In genomic region chr20:9354579-9354978, GRCh38 we compare ENCODE assay signal across 21 cellular contexts.
"Had no signal": no experiment of that assay in that cellular context is flagged by ENCODE, and none has a peak within 500 bp of the region (broad histone marks: within the 10 kb centered on the region; RNA-seq: fewer than 3 reads in every experiment).

No MANE protein-coding gene starts in this region.

- H3K4me1 Mint-ChIP-seq: naive thymus-derived CD4-positive, alpha-beta T cell; stimulated activated memory B cell treated with anti-CD40 and anti-IgM and Interleukin-4, amounts not matched to agents 10 μg/mL and 1 μg/mL and 100 μg/mL, for 72 hours; stimulated activated naive CD8-positive, alpha-beta T cell treated with anti-CD3 and anti-CD28 coated beads, Interleukin-15, amount 100 ng/mL, for 72 hours had no signal

- H3K27ac ChIP-seq: left lung, parathyroid adenoma, prostate gland, spleen, thoracic aorta, transverse colon had no signal

- H3K27me3 Mint-ChIP-seq: naive thymus-derived CD4-positive, alpha-beta T cell; stimulated activated memory B cell treated with anti-CD40 and anti-IgM and Interleukin-4, amounts not matched to agents 10 μg/mL and 1 μg/mL and 100 μg/mL, for 72 hours; stimulated activated naive CD8-positive, alpha-beta T cell treated with anti-CD3 and anti-CD28 coated beads, Interleukin-15, amount 100 ng/mL, for 72 hours had no signal

- H3K4me1 ChIP-seq: parathyroid adenoma, prostate gland had no signal

- DNase-seq: cortex of kidney; effector memory CD4-positive, alpha-beta T cell; heart left ventricle; hippocampal formation; islet precursor cell; left lung; naive thymus-derived CD4-positive, alpha-beta T cell; nephron progenitor cell; spleen; stimulated activated CD4-positive, alpha-beta T cell treated with anti-CD3 and anti-CD28 coated beads, Interleukin-15, amount 100 ng/mL, for 24 hours; stimulated activated CD4-positive, alpha-beta T cell treated with anti-CD3 and anti-CD28 coated beads, Interleukin-1b, Interleukin-23, amount 100 ng/mL, for 48 hours; stimulated activated CD4-positive, alpha-beta T cell treated with anti-CD3 and anti-CD28 coated beads, Interleukin-4, amount 100 ng/mL, for 24 hours; stimulated activated naive CD8-positive, alpha-beta T cell treated with anti-CD3 and anti-CD28 coated beads, Interleukin-15, amount 100 ng/mL, for 72 hours; transverse colon had no signal

- H3K9me3 Mint-ChIP-seq: nephron progenitor cell; stimulated activated memory B cell treated with anti-CD40 and anti-IgM and Interleukin-4, amounts not matched to agents 10 μg/mL and 1 μg/mL and 100 μg/mL, for 72 hours; stimulated activated naive CD8-positive, alpha-beta T cell treated with anti-CD3 and anti-CD28 coated beads, Interleukin-15, amount 100 ng/mL, for 72 hours had no signal

- H3K4me3 Mint-ChIP-seq: naive thymus-derived CD4-positive, alpha-beta T cell; nephron progenitor cell; stimulated activated memory B cell treated with anti-CD40 and anti-IgM and Interleukin-4, amounts not matched to agents 10 μg/mL and 1 μg/mL and 100 μg/mL, for 72 hours; stimulated activated naive CD8-positive, alpha-beta T cell treated with anti-CD3 and anti-CD28 coated beads, Interleukin-15, amount 100 ng/mL, for 72 hours had no signal

- H3K27me3 ChIP-seq: heart left ventricle, left lung, spleen, transverse colon had no signal

- H3K9me3 ChIP-seq: heart left ventricle, left lung, prostate gland, spleen, thoracic aorta, transverse colon had no signal

- H3K36me3 ChIP-seq: left lung, prostate gland, spleen, thoracic aorta, transverse colon had no signal

- H2AFZ ChIP-seq: parathyroid adenoma had no signal

- H3K79me2 ChIP-seq: parathyroid adenoma had no signal

- H3K9ac ChIP-seq: parathyroid adenoma had no signal

- ATAC-seq: esophagus mucosa; naive thymus-derived CD4-positive, alpha-beta T cell; sciatic nerve; stimulated activated memory B cell treated with anti-CD40 and anti-IgM and Interleukin-4, amounts not matched to agents 10 μg/mL and 1 μg/mL and 100 μg/mL, for 72 hours; stimulated activated naive CD8-positive, alpha-beta T cell treated with anti-CD3 and anti-CD28 coated beads, Interleukin-15, amount 100 ng/mL, for 72 hours had no signal

- H3K4me3 ChIP-seq: heart left ventricle, left lung, lung, prostate gland, spleen, thoracic aorta, transverse colon had no signal

- H3K27ac Mint-ChIP-seq: naive thymus-derived CD4-positive, alpha-beta T cell; stimulated activated memory B cell treated with anti-CD40 and anti-IgM and Interleukin-4, amounts not matched to agents 10 μg/mL and 1 μg/mL and 100 μg/mL, for 72 hours; stimulated activated naive CD8-positive, alpha-beta T cell treated with anti-CD3 and anti-CD28 coated beads, Interleukin-15, amount 100 ng/mL, for 72 hours had no signal

- H3K36me3 Mint-ChIP-seq: naive thymus-derived CD4-positive, alpha-beta T cell; stimulated activated memory B cell treated with anti-CD40 and anti-IgM and Interleukin-4, amounts not matched to agents 10 μg/mL and 1 μg/mL and 100 μg/mL, for 72 hours had no signal
